ENCODE assay signal across 1 cellular context in the genomic region with DNA sequence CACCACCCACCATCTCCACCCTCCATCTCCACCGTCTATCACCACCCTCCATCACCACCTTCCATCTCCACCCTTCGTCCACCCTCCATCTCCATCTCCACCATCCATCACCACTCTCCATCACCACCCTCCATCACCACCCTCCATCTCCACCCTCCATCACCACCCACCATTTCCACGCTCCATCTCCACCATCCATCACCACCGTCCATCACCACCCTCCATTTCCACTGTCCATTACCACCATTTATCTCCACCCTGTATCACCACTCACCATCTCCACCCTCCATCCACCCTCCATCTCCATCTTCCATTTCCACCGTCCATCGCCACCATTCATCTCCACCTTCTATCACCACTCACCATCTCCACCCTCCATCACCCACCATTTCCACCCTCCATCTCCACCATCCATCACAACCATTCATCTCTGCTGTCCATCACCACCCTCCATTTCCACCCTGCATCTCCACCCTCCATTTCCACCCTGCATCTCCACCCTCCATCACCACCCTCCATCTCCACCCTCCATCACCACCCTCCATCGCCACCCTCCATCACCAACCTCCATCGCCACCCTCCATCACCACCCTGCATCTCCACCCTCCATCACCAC.
TF ChIP-seq lines count a peak whose summit lies in the region.

No MANE protein-coding gene starts in this region.

TF ChIP-seq in H1, 55 proteins besides CTCF, POLR2A, EP300 and RAD21:
- TF ChIP-seq SP2 (IDR thresholded peaks at IDR 0.05; ENCODE audit: low read length) (no peak), TEAD4 (IDR thresholded peaks at IDR 0.05; ENCODE audit: low read depth, low read length) (no peak), SRF (IDR thresholded peaks at IDR 0.05; ENCODE audit: low read depth, low read length) (no peak), YY1 (IDR thresholded peaks at IDR 0.05; ENCODE audit: low read depth, low read length) (no peak), EZH2 (IDR thresholded peaks at IDR 0.05; ENCODE audit: low read depth, low read length, severe bottlenecking) (no peak), BRCA1 (IDR thresholded peaks at IDR 0.05; ENCODE audit: low read depth, low read length) (no peak), SP1 (IDR thresholded peaks at IDR 0.05; ENCODE audit: low read depth, low read length) (no peak), GTF2F1 (IDR thresholded peaks at IDR 0.05; ENCODE audit: borderline replicate concordance, low read depth, low read length) (no peak), CBX8 (IDR thresholded peaks at IDR 0.05; ENCODE audit: borderline replicate concordance, low read depth, low read length) (no peak), BACH1 (IDR thresholded peaks at IDR 0.05; ENCODE audit: low read length) (no peak)
- TF ChIP-seq, protein P1, sequence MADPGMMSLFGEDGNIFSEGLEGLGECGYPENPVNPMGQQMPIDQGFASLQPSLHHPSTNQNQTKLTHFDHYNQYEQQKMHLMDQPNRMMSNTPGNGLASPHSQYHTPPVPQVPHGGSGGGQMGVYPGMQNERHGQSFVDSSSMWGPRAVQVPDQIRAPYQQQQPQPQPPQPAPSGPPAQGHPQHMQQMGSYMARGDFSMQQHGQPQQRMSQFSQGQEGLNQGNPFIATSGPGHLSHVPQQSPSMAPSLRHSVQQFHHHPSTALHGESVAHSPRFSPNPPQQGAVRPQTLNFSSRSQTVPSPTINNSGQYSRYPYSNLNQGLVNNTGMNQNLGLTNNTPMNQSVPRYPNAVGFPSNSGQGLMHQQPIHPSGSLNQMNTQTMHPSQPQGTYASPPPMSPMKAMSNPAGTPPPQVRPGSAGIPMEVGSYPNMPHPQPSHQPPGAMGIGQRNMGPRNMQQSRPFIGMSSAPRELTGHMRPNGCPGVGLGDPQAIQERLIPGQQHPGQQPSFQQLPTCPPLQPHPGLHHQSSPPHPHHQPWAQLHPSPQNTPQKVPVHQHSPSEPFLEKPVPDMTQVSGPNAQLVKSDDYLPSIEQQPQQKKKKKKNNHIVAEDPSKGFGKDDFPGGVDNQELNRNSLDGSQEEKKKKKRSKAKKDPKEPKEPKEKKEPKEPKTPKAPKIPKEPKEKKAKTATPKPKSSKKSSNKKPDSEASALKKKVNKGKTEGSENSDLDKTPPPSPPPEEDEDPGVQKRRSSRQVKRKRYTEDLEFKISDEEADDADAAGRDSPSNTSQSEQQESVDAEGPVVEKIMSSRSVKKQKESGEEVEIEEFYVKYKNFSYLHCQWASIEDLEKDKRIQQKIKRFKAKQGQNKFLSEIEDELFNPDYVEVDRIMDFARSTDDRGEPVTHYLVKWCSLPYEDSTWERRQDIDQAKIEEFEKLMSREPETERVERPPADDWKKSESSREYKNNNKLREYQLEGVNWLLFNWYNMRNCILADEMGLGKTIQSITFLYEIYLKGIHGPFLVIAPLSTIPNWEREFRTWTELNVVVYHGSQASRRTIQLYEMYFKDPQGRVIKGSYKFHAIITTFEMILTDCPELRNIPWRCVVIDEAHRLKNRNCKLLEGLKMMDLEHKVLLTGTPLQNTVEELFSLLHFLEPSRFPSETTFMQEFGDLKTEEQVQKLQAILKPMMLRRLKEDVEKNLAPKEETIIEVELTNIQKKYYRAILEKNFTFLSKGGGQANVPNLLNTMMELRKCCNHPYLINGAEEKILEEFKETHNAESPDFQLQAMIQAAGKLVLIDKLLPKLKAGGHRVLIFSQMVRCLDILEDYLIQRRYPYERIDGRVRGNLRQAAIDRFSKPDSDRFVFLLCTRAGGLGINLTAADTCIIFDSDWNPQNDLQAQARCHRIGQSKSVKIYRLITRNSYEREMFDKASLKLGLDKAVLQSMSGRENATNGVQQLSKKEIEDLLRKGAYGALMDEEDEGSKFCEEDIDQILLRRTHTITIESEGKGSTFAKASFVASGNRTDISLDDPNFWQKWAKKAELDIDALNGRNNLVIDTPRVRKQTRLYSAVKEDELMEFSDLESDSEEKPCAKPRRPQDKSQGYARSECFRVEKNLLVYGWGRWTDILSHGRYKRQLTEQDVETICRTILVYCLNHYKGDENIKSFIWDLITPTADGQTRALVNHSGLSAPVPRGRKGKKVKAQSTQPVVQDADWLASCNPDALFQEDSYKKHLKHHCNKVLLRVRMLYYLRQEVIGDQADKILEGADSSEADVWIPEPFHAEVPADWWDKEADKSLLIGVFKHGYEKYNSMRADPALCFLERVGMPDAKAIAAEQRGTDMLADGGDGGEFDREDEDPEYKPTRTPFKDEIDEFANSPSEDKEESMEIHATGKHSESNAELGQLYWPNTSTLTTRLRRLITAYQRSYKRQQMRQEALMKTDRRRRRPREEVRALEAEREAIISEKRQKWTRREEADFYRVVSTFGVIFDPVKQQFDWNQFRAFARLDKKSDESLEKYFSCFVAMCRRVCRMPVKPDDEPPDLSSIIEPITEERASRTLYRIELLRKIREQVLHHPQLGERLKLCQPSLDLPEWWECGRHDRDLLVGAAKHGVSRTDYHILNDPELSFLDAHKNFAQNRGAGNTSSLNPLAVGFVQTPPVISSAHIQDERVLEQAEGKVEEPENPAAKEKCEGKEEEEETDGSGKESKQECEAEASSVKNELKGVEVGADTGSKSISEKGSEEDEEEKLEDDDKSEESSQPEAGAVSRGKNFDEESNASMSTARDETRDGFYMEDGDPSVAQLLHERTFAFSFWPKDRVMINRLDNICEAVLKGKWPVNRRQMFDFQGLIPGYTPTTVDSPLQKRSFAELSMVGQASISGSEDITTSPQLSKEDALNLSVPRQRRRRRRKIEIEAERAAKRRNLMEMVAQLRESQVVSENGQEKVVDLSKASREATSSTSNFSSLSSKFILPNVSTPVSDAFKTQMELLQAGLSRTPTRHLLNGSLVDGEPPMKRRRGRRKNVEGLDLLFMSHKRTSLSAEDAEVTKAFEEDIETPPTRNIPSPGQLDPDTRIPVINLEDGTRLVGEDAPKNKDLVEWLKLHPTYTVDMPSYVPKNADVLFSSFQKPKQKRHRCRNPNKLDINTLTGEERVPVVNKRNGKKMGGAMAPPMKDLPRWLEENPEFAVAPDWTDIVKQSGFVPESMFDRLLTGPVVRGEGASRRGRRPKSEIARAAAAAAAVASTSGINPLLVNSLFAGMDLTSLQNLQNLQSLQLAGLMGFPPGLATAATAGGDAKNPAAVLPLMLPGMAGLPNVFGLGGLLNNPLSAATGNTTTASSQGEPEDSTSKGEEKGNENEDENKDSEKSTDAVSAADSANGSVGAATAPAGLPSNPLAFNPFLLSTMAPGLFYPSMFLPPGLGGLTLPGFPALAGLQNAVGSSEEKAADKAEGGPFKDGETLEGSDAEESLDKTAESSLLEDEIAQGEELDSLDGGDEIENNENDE (IDR thresholded peaks at IDR 0.05; ENCODE audit: insufficient replicate concordance, low read length), result no peak
- TF ChIP-seq, protein P2, sequence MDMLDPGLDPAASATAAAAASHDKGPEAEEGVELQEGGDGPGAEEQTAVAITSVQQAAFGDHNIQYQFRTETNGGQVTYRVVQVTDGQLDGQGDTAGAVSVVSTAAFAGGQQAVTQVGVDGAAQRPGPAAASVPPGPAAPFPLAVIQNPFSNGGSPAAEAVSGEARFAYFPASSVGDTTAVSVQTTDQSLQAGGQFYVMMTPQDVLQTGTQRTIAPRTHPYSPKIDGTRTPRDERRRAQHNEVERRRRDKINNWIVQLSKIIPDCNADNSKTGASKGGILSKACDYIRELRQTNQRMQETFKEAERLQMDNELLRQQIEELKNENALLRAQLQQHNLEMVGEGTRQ (IDR thresholded peaks at IDR 0.05; ENCODE audit: low read length), result no peak
